ENCODE assay signal across 8 cellular contexts in the genomic region with DNA sequence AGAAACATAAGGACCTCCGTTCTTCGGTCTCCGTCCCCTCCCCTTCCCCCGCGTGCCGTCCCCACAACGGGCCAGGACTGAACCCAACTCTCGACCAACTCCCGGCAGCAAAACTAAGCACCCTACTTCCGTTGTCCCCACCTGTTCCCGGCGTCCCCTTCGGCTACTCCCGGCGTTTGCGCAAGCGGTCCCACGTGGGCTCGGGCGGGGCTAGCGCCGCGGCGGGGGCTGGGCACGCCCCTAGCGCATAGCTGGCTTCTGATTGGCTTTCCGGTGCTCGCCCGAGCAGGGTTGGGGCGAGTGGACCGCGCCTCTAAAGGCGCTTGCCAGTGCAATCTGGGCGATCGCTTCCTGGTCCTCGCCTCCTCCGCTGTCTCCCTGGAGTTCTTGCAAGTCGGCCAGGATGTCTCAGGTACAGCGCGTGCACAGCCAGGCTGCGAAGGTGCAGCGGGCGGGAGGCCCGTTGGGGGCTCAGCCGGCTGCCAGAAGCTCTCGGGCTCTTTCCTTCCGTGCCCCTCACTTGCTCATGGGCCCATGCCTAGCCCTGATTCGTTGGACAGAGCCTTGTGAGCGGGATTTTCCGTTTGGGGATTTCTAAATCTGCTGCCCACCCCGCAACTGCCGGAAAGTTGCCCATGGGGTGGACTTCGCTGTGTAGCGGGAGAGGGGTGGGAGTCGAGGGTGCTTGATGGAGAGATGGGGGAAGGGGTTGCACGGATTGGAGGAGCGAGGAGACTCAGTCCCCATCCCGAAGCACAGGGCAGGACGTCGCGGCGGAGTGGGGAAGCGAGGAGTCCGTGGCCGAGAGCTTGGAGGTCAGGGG. TPM values are rescaled to one million over a fixed set of nuclear protein-coding genes. Genes with fewer than 3 reads are reported as not detected.
DNase-seq lines count a peak whose midpoint lies in the region; ATAC-seq and TF ChIP-seq lines count a peak whose summit lies in the region.

A gene (minus strand): TSS at position 186 of the 823 bp plus-strand sequence. CDS start 26,875 bp downstream, outside the sequence.
A gene (plus strand): TSS at position 329 of the 823 bp plus-strand sequence. CDS start 75 bp downstream, at position 404.

- no peak for TF ChIP-seq CTCF in AG04450 (IDR thresholded peaks at IDR 0.05; ENCODE audit: low read depth, low read length)

- POLR2A ChIA-PET in AG04450 (lab: Yijun Ruan, JAX) = interaction anchor here (0.8 to 1.3 kb wide), 4 partner anchors 9 to 20 kb away, joined by 3 to 5 read pairs (median 4); no protein-coding TSS in a partner anchor

- H3K27ac ChIP-seq in AG04450 (ENCODE audit: low read depth, low read length) = peak within 1 kb of the TSS; percentile 69

- CTCF ChIA-PET in AG04450 (lab: Charles Lee) = interaction anchor here (1.0 kb wide), 1 partner anchor 22 kb away, joined by 3 read pairs; no protein-coding TSS in a partner anchor

- peak within 1 kb of the TSS; percentile 97 for H3K4me3 ChIP-seq in AG04450 (ENCODE audit: low read depth, low read length)

- ATAC-seq in GM18909 (IDR thresholded peaks at IDR 0.05; ENCODE audit: poor library complexity, unreplicated experiment) (peak; percentile 96), HG03175 (IDR thresholded peaks at IDR 0.05; ENCODE audit: unreplicated experiment) (peak; percentile 93)

- no peaks in the 10 kb centered on the region; the same call in 1 of the 2 replicates for H3K9me3 ChIP-seq in AG04450 (ENCODE audit: control insufficient read depth, insufficient read depth, low read length)

- peak; percentile 81 for DNase-seq in AG04450 (ENCODE audit: low read depth, low spot score)
- peak; percentile 94 for DNase-seq in NCI-H226
- DNase-seq in activated CD4-positive, CD25-positive, alpha-beta regulatory T cell (lab: John Stamatoyannopoulos, UW) = peak; percentile 78 to 85 (median 82)
- peak; percentile 88 for DNase-seq in central memory CD4-positive, alpha-beta T cell
- peak; percentile 98 for DNase-seq in inferior parietal cortex (ENCODE audit: extremely low spot score)
- DNase-seq in stimulated activated CD4-positive, alpha-beta T cell treated with anti-CD3 and anti-CD28 coated beads, Interleukin-12 subunit alpha, Interleukin-12 subunit beta, amount 100 ng/mL, for 24 hours (ENCODE audit: low read depth in 2 of 2) = peak; percentile 87 to 89

- no peaks in the 10 kb centered on the region for H3K27me3 ChIP-seq in AG04450 (ENCODE audit: control insufficient read depth, insufficient read depth, low read length)

RNA-seq across cellular contexts. Expression of the first gene that starts in this region (rescaled TPM):
- 26.5 and 30.2 TPM in 2 replicates for polyA plus RNA-seq in AG04450 (2011; rRNA removed)
- polyA minus RNA-seq in AG04450 (2011; rRNA and poly(A)+ RNA removed) = 1.6 and 3.3 TPM in 2 replicates

RNA-seq across cellular contexts. Expression of the second gene that starts in this region (rescaled TPM):
- 235 and 244 TPM in 2 replicates for polyA plus RNA-seq in AG04450 (2011; rRNA removed)
- polyA minus RNA-seq in AG04450 (2011; rRNA and poly(A)+ RNA removed) = 70.6 and 73.8 TPM in 2 replicates

Comparison
In these comparisons a context has a peak if more than half of its experiments do, and no peak if none do; other contexts are left out.
1. Peak in every context shown above with its lines: DNase-seq, ATAC-seq, H3K4me3 ChIP-seq and H3K27ac ChIP-seq.